Comparison of ENCODE assay signal across 32 cellular contexts in the genomic region with DNA sequence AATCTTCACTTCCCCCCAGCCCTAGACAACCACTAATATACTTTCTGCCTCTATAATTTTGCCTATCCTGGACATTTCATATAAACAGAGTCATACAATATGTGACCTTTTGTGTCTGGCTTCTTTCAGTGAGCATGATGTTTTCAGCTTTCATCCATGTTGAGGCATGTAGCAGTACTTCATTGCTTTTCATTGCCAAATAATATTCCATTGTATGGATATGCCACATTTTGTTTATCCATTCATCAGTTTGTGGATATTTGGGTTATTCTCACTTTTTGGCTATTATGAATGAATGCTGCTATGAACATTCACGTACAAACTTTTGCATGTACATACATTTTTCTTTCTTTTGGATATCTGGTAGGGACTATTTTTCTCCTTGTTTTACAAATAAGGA. TPM values are rescaled to one million over a fixed set of nuclear protein-coding genes. Genes with fewer than 3 reads are reported as not detected.
"Had no signal": no experiment of that assay in that cellular context is flagged by ENCODE, and none has a peak within 500 bp of the region (broad histone marks: within the 10 kb centered on the region; RNA-seq: fewer than 3 reads in every experiment).

No MANE protein-coding gene starts in this region.

- H3K4me1 Mint-ChIP-seq: activated CD4-positive, alpha-beta T cell treated with anti-CD3 and anti-CD28 coated beads, Interleukin-2, amount 10 ng/mL, durations not matched to agents 24 days and 14 days; activated naive CD8-positive, alpha-beta T cell treated with anti-CD3 and anti-CD28 coated beads, Interleukin-2, amount 50 U/mL, for 24 hours had no signal

- ATAC-seq: activated CD8-positive, alpha-beta T cell treated with anti-CD3 and anti-CD28 coated beads, Interleukin-2, amount 10 ng/mL, durations not matched to agents 7 days and 5 days; activated naive CD8-positive, alpha-beta T cell treated with anti-CD3 and anti-CD28 coated beads, Interleukin-2, amount 50 U/mL, for 24 hours; K562 had no signal

- H3K9me3 Mint-ChIP-seq: activated CD4-positive, alpha-beta T cell treated with anti-CD3 and anti-CD28 coated beads, Interleukin-2, amount 10 ng/mL, durations not matched to agents 24 days and 14 days; activated naive CD4-positive, alpha-beta T cell treated with anti-CD3 and anti-CD28 coated beads for 36 hours; activated naive CD8-positive, alpha-beta T cell treated with anti-CD3 and anti-CD28 coated beads, Interleukin-2, amount 50 U/mL, for 24 hours; activated T-helper 2 cell treated with anti-CD3 and anti-CD28 coated beads, Interferon-gamma antibody, Interleukin-2, Interleukin-4, amounts not matched to agents 10 μg/mL and 5 μg/mL and 100 μg/mL, durations not matched to agents 14 hours and 24 hours and 36 hours; T-helper 1 cell treated with Interleukin-12 subunit alpha and Interleukin-12 subunit beta and Interleukin-4 antibody, amounts not matched to agents 30 μg/mL and 1 μg/mL, for 36 hours; T-helper 2 cell treated with Interferon-gamma antibody and Interleukin-4, amounts not matched to agents 5 μg/mL and 100 μg/mL, for 36 hours had no signal

- DNase-seq: activated CD4-positive, alpha-beta T cell treated with anti-CD3 and anti-CD28 coated beads, Interleukin-2, amount 10 ng/mL, durations not matched to agents 24 days and 14 days; activated CD4-positive, alpha-beta T cell treated with anti-CD3 and anti-CD28 coated beads, Interleukin-2, amount 50 U/mL, for 4 hours; activated CD8-positive, alpha-beta T cell treated with anti-CD3 and anti-CD28 coated beads, Interleukin-2, amount 10 ng/mL, durations not matched to agents 7 days and 5 days; activated gamma-delta T cell; activated naive CD4-positive, alpha-beta T cell treated with anti-CD3 and anti-CD28 coated beads for 36 hours; activated naive CD8-positive, alpha-beta T cell treated with anti-CD3 and anti-CD28 coated beads, Interleukin-2, amount 50 U/mL, for 24 hours; activated T-cell treated with anti-CD3 and anti-CD28 coated beads, Interleukin-2, amount 50 U/mL, for 24 hours; anterior cingulate cortex; caudate nucleus; cerebellar nuclear complex; NCI-H1092 treated with DMSO at 0.1 percent for 48 hours; NCI-H1417; NCI-H146; NCI-H187; NCI-H2029 treated with DMSO at 0.1 percent for 48 hours; NCI-H2107; NCI-H2171 treated with DMSO at 0.1 percent for 48 hours; NCI-H2227 treated with DMSO at 0.1 percent for 48 hours; NCI-H446; NCI-H510A treated with DMSO at 0.1 percent for 48 hours; NCI-H526 treated with DMSO at 0.1 percent for 48 hours; NCI-H774; Right ventricle myocardium superior had no signal

- H3K4me3 Mint-ChIP-seq: activated CD4-positive, alpha-beta T cell treated with anti-CD3 and anti-CD28 coated beads, Interleukin-2, amount 10 ng/mL, durations not matched to agents 24 days and 14 days; activated CD8-positive, alpha-beta T cell treated with anti-CD3 and anti-CD28 coated beads, Interleukin-2, amount 10 ng/mL, durations not matched to agents 7 days and 5 days; activated naive CD4-positive, alpha-beta T cell treated with anti-CD3 and anti-CD28 coated beads for 36 hours; activated naive CD8-positive, alpha-beta T cell; activated naive CD8-positive, alpha-beta T cell treated with anti-CD3 and anti-CD28 coated beads, Interleukin-2, amount 50 U/mL, for 24 hours; activated T-cell treated with anti-CD3 and anti-CD28 coated beads, Interleukin-2, amount 50 U/mL, for 24 hours; brain; T-helper 1 cell treated with Interleukin-12 subunit alpha and Interleukin-12 subunit beta and Interleukin-4 antibody, amounts not matched to agents 30 μg/mL and 1 μg/mL, for 36 hours; T-helper 2 cell treated with Interferon-gamma antibody and Interleukin-4, amounts not matched to agents 5 μg/mL and 100 μg/mL, for 36 hours had no signal

- H3K36me3 Mint-ChIP-seq: activated naive CD8-positive, alpha-beta T cell had no signal

- FAIRE-seq: K562, RCC 7860, TTC549 had no signal

- H3K4me3 ChIP-seq: K562 had no signal

- H3K27me3 Mint-ChIP-seq: activated CD4-positive, alpha-beta T cell treated with anti-CD3 and anti-CD28 coated beads, Interleukin-2, amount 10 ng/mL, durations not matched to agents 24 days and 14 days had no signal

- H3K27ac Mint-ChIP-seq: activated CD4-positive, alpha-beta T cell treated with anti-CD3 and anti-CD28 coated beads, Interleukin-2, amount 10 ng/mL, durations not matched to agents 24 days and 14 days; activated CD8-positive, alpha-beta T cell treated with anti-CD3 and anti-CD28 coated beads, Interleukin-2, amount 10 ng/mL, durations not matched to agents 7 days and 5 days; activated naive CD4-positive, alpha-beta T cell treated with anti-CD3 and anti-CD28 coated beads for 36 hours; activated naive CD8-positive, alpha-beta T cell; activated naive CD8-positive, alpha-beta T cell treated with anti-CD3 and anti-CD28 coated beads, Interleukin-2, amount 50 U/mL, for 24 hours; activated T-cell treated with anti-CD3 and anti-CD28 coated beads, Interleukin-2, amount 50 U/mL, for 24 hours; activated T-helper 2 cell treated with anti-CD3 and anti-CD28 coated beads, Interferon-gamma antibody, Interleukin-2, Interleukin-4, amounts not matched to agents 10 μg/mL and 5 μg/mL and 100 μg/mL, durations not matched to agents 14 hours and 24 hours and 36 hours; brain; T-helper 1 cell treated with Interleukin-12 subunit alpha and Interleukin-12 subunit beta and Interleukin-4 antibody, amounts not matched to agents 30 μg/mL and 1 μg/mL, for 36 hours; T-helper 2 cell treated with Interferon-gamma antibody and Interleukin-4, amounts not matched to agents 5 μg/mL and 100 μg/mL, for 36 hours had no signal

- H3K27ac ChIP-seq: RWPE1 had no signal

RNA-seq across cellular contexts. Expression of a gene that starts 49.0 kb away (rescaled TPM):
- total RNA-seq: activated CD8-positive, alpha-beta T cell treated with anti-CD3 and anti-CD28 coated beads, Interleukin-2, amount 10 ng/mL, durations not matched to agents 7 days and 5 days had no signal
